1 cellular context compared by ENCODE assay signal in genomic region chrX:7085879-7086278, GRCh38.
A peak's percentile ranks its signal among the peaks of the same experiment; 100 is the strongest.
TF ChIP-seq lines count a peak whose summit lies in the region.

No MANE protein-coding gene starts in this region.

TF ChIP-seq in GM12878, 131 proteins besides CTCF, POLR2A, EP300 and RAD21 (continued from another document):
- TF ChIP-seq ZNF592 (IDR thresholded peaks at IDR 0.05) (no peak), MTA2 (IDR thresholded peaks at IDR 0.05; ENCODE audit: low read depth) (peak; percentile 52; the same call in 1 of the 2 replicates), DPF2 (IDR thresholded peaks at IDR 0.05) (peak; percentile 69; the same call in 1 of the 2 replicates), HSF1 (IDR thresholded peaks at IDR 0.05; ENCODE audit: low read depth, low read length) (no peak), SMC3 (IDR thresholded peaks at IDR 0.05; ENCODE audit: borderline replicate concordance, low read length) (no peak), GATAD2B (conservative IDR thresholded peaks at IDR 0.05; ENCODE audit: low read depth) (0 out of 2 replicates have a peak, but pooled peaks have one; percentile 52), SRF (IDR thresholded peaks at IDR 0.05; ENCODE audit: low read depth in 2 of 2, low read length in 2 of 2) (no peak), RELB (IDR thresholded peaks at IDR 0.05; ENCODE audit: low read depth) (peak; percentile 50; the same call in 1 of the 2 replicates)
